17 cellular contexts compared by ENCODE assay signal in genomic region chr1:32197074-32197473, GRCh38. TPM values are rescaled to one million over a fixed set of nuclear protein-coding genes. Genes with fewer than 3 reads are reported as not detected.
DNase-seq lines count a peak whose midpoint lies in the region; ATAC-seq and TF ChIP-seq lines count a peak whose summit lies in the region.
"Had no signal": no experiment of that assay in that cellular context is flagged by ENCODE, and none has a peak within 500 bp of the region (broad histone marks: within the 10 kb centered on the region; RNA-seq: fewer than 3 reads in every experiment).

No MANE protein-coding gene starts in this region.

- no peak overlapping the region for H3K4me3 ChIP-seq in lower lobe of right lung
- no peak overlapping the region for H3K4me3 ChIP-seq in tibial artery
- H3K4me3 ChIP-seq: colonic mucosa had no signal

- H3K9me3 ChIP-seq in lower lobe of right lung: no peaks in the 10 kb centered on the region
- no peaks in the 10 kb centered on the region for H3K9me3 ChIP-seq in tibial artery
- H3K9me3 ChIP-seq: colonic mucosa had no signal

- no peaks in the 10 kb centered on the region for H3K9me3 Mint-ChIP-seq in activated naive CD4-positive, alpha-beta T cell treated with anti-CD3 and anti-CD28 coated beads, Interleukin-2, amount 50 U/mL, for 72 hours
- no peaks in the 10 kb centered on the region for H3K9me3 Mint-ChIP-seq in activated naive CD4-positive, alpha-beta T cell treated with anti-CD3 and anti-CD28 coated beads for 36 hours
- no peaks in the 10 kb centered on the region for H3K9me3 Mint-ChIP-seq in activated T-helper 1 cell treated with anti-CD3 and anti-CD28 coated beads, Interleukin-12 subunit alpha, Interleukin-12 subunit beta, Interleukin-2, Interleukin-4 antibody, amounts not matched to agents 30 ng/mL and 10 ng/mL and 1 ng/mL, durations not matched to agents 14 hours and 24 hours and 36 hours
- H3K9me3 Mint-ChIP-seq in type B pancreatic cell: no peaks in the 10 kb centered on the region

- no peak overlapping the region for H3K4me3 Mint-ChIP-seq in activated naive CD4-positive, alpha-beta T cell treated with anti-CD3 and anti-CD28 coated beads for 36 hours
- H3K4me3 Mint-ChIP-seq in activated T-helper 1 cell treated with anti-CD3 and anti-CD28 coated beads, Interleukin-12 subunit alpha, Interleukin-12 subunit beta, Interleukin-2, Interleukin-4 antibody, amounts not matched to agents 30 ng/mL and 10 ng/mL and 1 ng/mL, durations not matched to agents 14 hours and 24 hours and 36 hours: no peak overlapping the region
- no peak overlapping the region for H3K4me3 Mint-ChIP-seq in type B pancreatic cell

- H3K36me3 ChIP-seq in lower lobe of right lung (peaks cover 63% of the 10 kb centered on the region), tibial artery (peaks cover 44 to 65% (median 48%) of the 10 kb centered on the region in 3 donors)

- TF ChIP-seq CTCF in lower lobe of right lung (IDR thresholded peaks at IDR 0.05) (no peak), type B pancreatic cell (conservative IDR thresholded peaks at IDR 0.05) (no peak), tibial artery (IDR thresholded peaks at IDR 0.05) (no peak)

- H3K27me3 ChIP-seq in lower lobe of right lung (ENCODE audit: low read depth): no peaks in the 10 kb centered on the region
- H3K27me3 ChIP-seq in tibial artery: no peaks in the 10 kb centered on the region
- H3K27me3 ChIP-seq: colonic mucosa had no signal

- DNase-seq in activated naive CD4-positive, alpha-beta T cell treated with anti-CD3 and anti-CD28 coated beads, Interleukin-2, amount 50 U/mL, for 72 hours (ENCODE audit: low spot score in 2 of 2): no peak
- no peak for DNase-seq in activated naive CD4-positive, alpha-beta T cell treated with anti-CD3 and anti-CD28 coated beads for 36 hours
- DNase-seq in activated T-helper 1 cell treated with anti-CD3 and anti-CD28 coated beads, Interleukin-12 subunit alpha, Interleukin-12 subunit beta, Interleukin-2, Interleukin-4 antibody, amounts not matched to agents 30 ng/mL and 10 ng/mL and 1 ng/mL, durations not matched to agents 14 hours and 24 hours and 36 hours (ENCODE audit: low spot score): no peak
- no peak for DNase-seq in lower lobe of right lung
- no peak for DNase-seq in type B pancreatic cell (ENCODE audit: extremely low spot score, unreplicated experiment)
- no peak for DNase-seq in left colon
- DNase-seq in tibial artery: no peak
- DNase-seq: colonic mucosa; DND-41; erythroblast; HCEC 1CT; head of caudate nucleus; kidney glomerular epithelial cell; NCI-H1694 treated with DMSO at 0.1 percent for 48 hours; NCI-H446 treated with DMSO at 0.1 percent for 48 hours; stimulated activated naive CD4-positive, alpha-beta T cell treated with Interleukin-2 at 50 U/mL for 16 hours had no signal

- peaks cover 48 to 52% of the 10 kb centered on the region in 2 donors for H3K36me3 Mint-ChIP-seq in activated naive CD4-positive, alpha-beta T cell treated with anti-CD3 and anti-CD28 coated beads, Interleukin-2, amount 50 U/mL, for 72 hours
- H3K36me3 Mint-ChIP-seq in activated naive CD4-positive, alpha-beta T cell treated with anti-CD3 and anti-CD28 coated beads for 36 hours (ENCODE audit: low read depth): peaks cover 37% of the 10 kb centered on the region
- peaks cover 52% of the 10 kb centered on the region for H3K36me3 Mint-ChIP-seq in activated T-helper 1 cell treated with anti-CD3 and anti-CD28 coated beads, Interleukin-12 subunit alpha, Interleukin-12 subunit beta, Interleukin-2, Interleukin-4 antibody, amounts not matched to agents 30 ng/mL and 10 ng/mL and 1 ng/mL, durations not matched to agents 14 hours and 24 hours and 36 hours (ENCODE audit: low read depth)
- H3K36me3 Mint-ChIP-seq in type B pancreatic cell: peaks cover 16% of the 10 kb centered on the region

- no peak for ATAC-seq in activated naive CD4-positive, alpha-beta T cell treated with anti-CD3 and anti-CD28 coated beads, Interleukin-2, amount 50 U/mL, for 72 hours
- peak; percentile 65 for ATAC-seq in lower lobe of right lung
- no peak for ATAC-seq in GM18519 (IDR thresholded peaks at IDR 0.05; ENCODE audit: low FRiP score, unreplicated experiment)
- no peak for ATAC-seq in left colon

- peaks cover 54% of the 10 kb centered on the region for H3K4me1 Mint-ChIP-seq in activated naive CD4-positive, alpha-beta T cell treated with anti-CD3 and anti-CD28 coated beads for 36 hours (ENCODE audit: low read depth)
- peaks cover 81% of the 10 kb centered on the region for H3K4me1 Mint-ChIP-seq in activated T-helper 1 cell treated with anti-CD3 and anti-CD28 coated beads, Interleukin-12 subunit alpha, Interleukin-12 subunit beta, Interleukin-2, Interleukin-4 antibody, amounts not matched to agents 30 ng/mL and 10 ng/mL and 1 ng/mL, durations not matched to agents 14 hours and 24 hours and 36 hours (ENCODE audit: low read depth)
- peaks cover 25% of the 10 kb centered on the region for H3K4me1 Mint-ChIP-seq in type B pancreatic cell (ENCODE audit: unreplicated experiment)

- CTCF ChIA-PET in activated naive CD4-positive, alpha-beta T cell treated with anti-CD3 and anti-CD28 coated beads for 36 hours (lab: Charles Lee): interaction anchor here (0.6 to 1.8 kb wide), 4 partner anchors 19 to 516 kb away, joined by 3 to 8 read pairs (median 4); no protein-coding TSS in a partner anchor

- H3K4me1 ChIP-seq in lower lobe of right lung (peaks cover 25% of the 10 kb centered on the region), tibial artery (peaks cover 3 to 27% (median 23%) of the 10 kb centered on the region in 4 donors)

- H3K27ac Mint-ChIP-seq in activated naive CD4-positive, alpha-beta T cell treated with anti-CD3 and anti-CD28 coated beads, Interleukin-2, amount 50 U/mL, for 72 hours: peak overlapping the region; percentile 67 to 93
- no peak overlapping the region for H3K27ac Mint-ChIP-seq in activated naive CD4-positive, alpha-beta T cell treated with anti-CD3 and anti-CD28 coated beads for 36 hours
- peak overlapping the region; percentile 47 for H3K27ac Mint-ChIP-seq in activated T-helper 1 cell treated with anti-CD3 and anti-CD28 coated beads, Interleukin-12 subunit alpha, Interleukin-12 subunit beta, Interleukin-2, Interleukin-4 antibody, amounts not matched to agents 30 ng/mL and 10 ng/mL and 1 ng/mL, durations not matched to agents 14 hours and 24 hours and 36 hours
- H3K27ac Mint-ChIP-seq in type B pancreatic cell: peak overlapping the region; percentile 23

- H3K27ac ChIP-seq in lower lobe of right lung (peak overlapping the region; percentile 13), tibial artery (no peak overlapping the region)
- H3K27ac ChIP-seq: colonic mucosa had no signal

- no peaks in the 10 kb centered on the region for H3K27me3 Mint-ChIP-seq in activated naive CD4-positive, alpha-beta T cell treated with anti-CD3 and anti-CD28 coated beads for 36 hours (ENCODE audit: low read depth)
- H3K27me3 Mint-ChIP-seq in activated T-helper 1 cell treated with anti-CD3 and anti-CD28 coated beads, Interleukin-12 subunit alpha, Interleukin-12 subunit beta, Interleukin-2, Interleukin-4 antibody, amounts not matched to agents 30 ng/mL and 10 ng/mL and 1 ng/mL, durations not matched to agents 14 hours and 24 hours and 36 hours (ENCODE audit: insufficient read depth): no peaks in the 10 kb centered on the region
- H3K27me3 Mint-ChIP-seq in type B pancreatic cell: no peaks in the 10 kb centered on the region

- intact Hi-C loops in activated naive CD4-positive, alpha-beta T cell treated with anti-CD3 and anti-CD28 coated beads for 36 hours (cut with micrococcal nuclease): no loop called here
- intact Hi-C loops in activated T-helper 1 cell treated with anti-CD3 and anti-CD28 coated beads, Interleukin-12 subunit alpha, Interleukin-12 subunit beta, Interleukin-2, Interleukin-4 antibody, amounts not matched to agents 30 ng/mL and 10 ng/mL and 1 ng/mL, durations not matched to agents 14 hours and 24 hours and 36 hours (cut with micrococcal nuclease): no loop called here
- intact Hi-C loops in lower lobe of right lung (cut with DNase I): no loop called here
- intact Hi-C loops in left colon (cut with DNase I, micrococcal nuclease): no loop called here
- intact Hi-C loops in tibial artery (cut with DNase I; ENCODE audit: low total_unique reads): no loop called here

RNA-seq across cellular contexts. Expression of gene CCDC28B, which starts 3.3 kb away (rescaled TPM):
- total RNA-seq in activated naive CD4-positive, alpha-beta T cell treated with anti-CD3 and anti-CD28 coated beads, Interleukin-2, amount 50 U/mL, for 72 hours: 10 to 100 TPM; 20.8 to 24.9 TPM
- 10 to 100 TPM; 13.1 to 14.8 TPM for total RNA-seq in activated naive CD4-positive, alpha-beta T cell treated with anti-CD3 and anti-CD28 coated beads for 36 hours
- total RNA-seq in activated T-helper 1 cell treated with anti-CD3 and anti-CD28 coated beads, Interleukin-12 subunit alpha, Interleukin-12 subunit beta, Interleukin-2, Interleukin-4 antibody, amounts not matched to agents 30 ng/mL and 10 ng/mL and 1 ng/mL, durations not matched to agents 14 hours and 24 hours and 36 hours: 28.2 and 32.6 TPM in 2 replicates
- total RNA-seq in lower lobe of right lung (3.3 TPM), type B pancreatic cell (ENCODE audit: low replicate concordance) (15.8 and 19.6 TPM in 2 replicates), left colon (1 to 10 TPM; 1.3 to 2.3 TPM)

RNA-seq across cellular contexts. Expression of gene IQCC, which starts 8.4 kb away (rescaled TPM):
- total RNA-seq in activated naive CD4-positive, alpha-beta T cell treated with anti-CD3 and anti-CD28 coated beads, Interleukin-2, amount 50 U/mL, for 72 hours: 1 to 10 TPM; 4.6 to 7.2 TPM
- total RNA-seq in activated naive CD4-positive, alpha-beta T cell treated with anti-CD3 and anti-CD28 coated beads for 36 hours: 1 to 10 TPM; 4.8 to 5.9 TPM
- total RNA-seq in activated T-helper 1 cell treated with anti-CD3 and anti-CD28 coated beads, Interleukin-12 subunit alpha, Interleukin-12 subunit beta, Interleukin-2, Interleukin-4 antibody, amounts not matched to agents 30 ng/mL and 10 ng/mL and 1 ng/mL, durations not matched to agents 14 hours and 24 hours and 36 hours: 5.7 and 6.0 TPM in 2 replicates
- total RNA-seq in lower lobe of right lung: 2.0 TPM
- total RNA-seq in type B pancreatic cell (ENCODE audit: low replicate concordance): 4.3 and 4.7 TPM in 2 replicates
- 1 to 10 TPM; 1.3 to 1.8 TPM for total RNA-seq in left colon

RNA-seq across cellular contexts. Expression of gene DCDC2B, which starts 11.8 kb away (rescaled TPM):
- under 1 TPM in 1 of 2 donors, not detected in 1; 0.16 TPM for total RNA-seq in activated naive CD4-positive, alpha-beta T cell treated with anti-CD3 and anti-CD28 coated beads, Interleukin-2, amount 50 U/mL, for 72 hours
- total RNA-seq in activated naive CD4-positive, alpha-beta T cell treated with anti-CD3 and anti-CD28 coated beads for 36 hours: not detected
- total RNA-seq in activated T-helper 1 cell treated with anti-CD3 and anti-CD28 coated beads, Interleukin-12 subunit alpha, Interleukin-12 subunit beta, Interleukin-2, Interleukin-4 antibody, amounts not matched to agents 30 ng/mL and 10 ng/mL and 1 ng/mL, durations not matched to agents 14 hours and 24 hours and 36 hours: 0.15 TPM in 1 of 2 replicates, not detected in the other
- total RNA-seq in lower lobe of right lung (3.2 TPM), type B pancreatic cell (ENCODE audit: low replicate concordance) (not detected in 2 replicates), left colon (not detected)
- total RNA-seq: colonic mucosa had no signal

RNA-seq across cellular contexts. Expression of gene TXLNA, which starts 17.6 kb away (rescaled TPM):
- total RNA-seq in activated naive CD4-positive, alpha-beta T cell treated with anti-CD3 and anti-CD28 coated beads, Interleukin-2, amount 50 U/mL, for 72 hours: 10 to 100 TPM; 71.9 to 81.7 TPM
- 10 to 100 TPM; 84.3 to 86.2 TPM for total RNA-seq in activated naive CD4-positive, alpha-beta T cell treated with anti-CD3 and anti-CD28 coated beads for 36 hours
- total RNA-seq in activated T-helper 1 cell treated with anti-CD3 and anti-CD28 coated beads, Interleukin-12 subunit alpha, Interleukin-12 subunit beta, Interleukin-2, Interleukin-4 antibody, amounts not matched to agents 30 ng/mL and 10 ng/mL and 1 ng/mL, durations not matched to agents 14 hours and 24 hours and 36 hours: 109 and 110 TPM in 2 replicates
- total RNA-seq in lower lobe of right lung (45.1 TPM), type B pancreatic cell (ENCODE audit: low replicate concordance) (54.0 and 60.4 TPM in 2 replicates), left colon (10 to 100 TPM; 34.5 to 37.6 TPM)

RNA-seq across cellular contexts. Expression of gene TMEM234, which starts 25.1 kb away (rescaled TPM):
- 10 to 100 TPM in 1 of 2 donors, 1 to 10 TPM in 1; 7.0 to 10.7 TPM for total RNA-seq in activated naive CD4-positive, alpha-beta T cell treated with anti-CD3 and anti-CD28 coated beads, Interleukin-2, amount 50 U/mL, for 72 hours
- 1 to 10 TPM; 5.1 to 6.4 TPM for total RNA-seq in activated naive CD4-positive, alpha-beta T cell treated with anti-CD3 and anti-CD28 coated beads for 36 hours
- total RNA-seq in activated T-helper 1 cell treated with anti-CD3 and anti-CD28 coated beads, Interleukin-12 subunit alpha, Interleukin-12 subunit beta, Interleukin-2, Interleukin-4 antibody, amounts not matched to agents 30 ng/mL and 10 ng/mL and 1 ng/mL, durations not matched to agents 14 hours and 24 hours and 36 hours: 13.5 and 15.0 TPM in 2 replicates
- total RNA-seq in lower lobe of right lung: 24.5 TPM
- total RNA-seq in type B pancreatic cell (ENCODE audit: low replicate concordance): 33.9 and 35.4 TPM in 2 replicates
- 10 to 100 TPM; 24.2 to 28.0 TPM for total RNA-seq in left colon

Comparison
In these comparisons a context has a peak if more than half of its experiments do, and no peak if none do; other contexts are left out.
1. ATAC-seq: peak in lower lobe of right lung (2 of 2); none in activated naive CD4-positive, alpha-beta T cell treated with anti-CD3 and anti-CD28 coated beads, Interleukin-2, amount 50 U/mL, for 72 hours (0 of 2), GM18519 (single experiment) and left colon (single experiment).